In genomic region chr1:41360074-41361027, GRCh38 we compare ENCODE assay signal across 1 cellular context.
TF ChIP-seq lines count a peak whose summit lies in the region.

No MANE protein-coding gene starts in this region.

TF ChIP-seq in A549, 52 proteins besides CTCF, POLR2A, EP300 and RAD21 (continued from another document):
- TF ChIP-seq USF2 (IDR thresholded peaks at IDR 0.05) (no peak), ZNF302 (CRISPR knock-in tag; IDR thresholded peaks at IDR 0.05) (no peak), CBX8 (IDR thresholded peaks at IDR 0.05) (no peak), BCL3 (IDR thresholded peaks at IDR 0.05) (no peak)
